22 cellular contexts compared by ENCODE assay signal in the genomic region with DNA sequence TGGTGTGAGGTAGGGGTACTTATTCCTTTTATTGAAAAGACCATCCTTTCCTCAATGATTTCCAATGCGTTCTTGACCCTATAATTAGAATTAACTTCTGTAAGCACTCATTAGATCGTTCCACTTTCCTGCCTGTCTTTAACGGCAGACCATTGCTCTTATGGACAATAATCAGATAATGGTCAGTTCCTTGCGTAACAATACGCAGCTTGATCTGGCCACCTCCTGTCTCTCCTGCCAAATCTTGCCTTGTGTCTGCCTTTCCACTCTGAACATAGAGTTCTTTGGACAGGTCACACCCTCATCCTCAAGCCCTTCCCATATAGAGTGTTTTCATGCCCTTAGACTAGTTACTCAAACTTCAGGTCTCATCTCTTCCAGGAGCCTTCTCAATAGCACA. TPM values are rescaled to one million over a fixed set of nuclear protein-coding genes. Genes with fewer than 3 reads are reported as not detected.
DNase-seq lines count a peak whose midpoint lies in the region; ATAC-seq and TF ChIP-seq lines count a peak whose summit lies in the region.
"Had no signal": no experiment of that assay in that cellular context is flagged by ENCODE, and none has a peak within 500 bp of the region (broad histone marks: within the 10 kb centered on the region; RNA-seq: fewer than 3 reads in every experiment).

No MANE protein-coding gene starts in this region.

- H3K4me3 ChIP-seq in mesenchymal stem cell (ENCODE audit: insufficient read depth in 1 of 2, low read depth in 1 of 2, low read length in 2 of 2) (no peak overlapping the region), stomach (no peak overlapping the region)
- H3K4me3 ChIP-seq: BLaER1 treated with 17β-estradiol and CSF1 and Interleukin-3, amounts not matched to agents 10 nM and 100 nM; GM12878; GM23248 had no signal

- intact Hi-C loops in stomach (cut with DNase I; ENCODE audit: low total_unique reads) = no loop called here

- H3K36me3 ChIP-seq in mesenchymal stem cell (ENCODE audit: control insufficient read depth in 1 of 2, insufficient read depth in 2 of 2, low read depth in 1 of 2, low read length in 2 of 2) (peaks cover 0 to 8% of the 10 kb centered on the region in 2 experiments), stomach (peaks cover 0 to 4% (median 0%) of the 10 kb centered on the region in 4 donors)
- H3K36me3 ChIP-seq: BE2C had no signal

- no peak overlapping the region for H2BK120ac ChIP-seq in mesenchymal stem cell (ENCODE audit: low read depth, low read length)

- H3K27me3 ChIP-seq in mesenchymal stem cell (ENCODE audit: control insufficient read depth in 1 of 2, insufficient read depth in 1 of 2, low read length in 2 of 2) = peaks cover 0 to 4% of the 10 kb centered on the region in 2 experiments
- H3K27me3 ChIP-seq in stomach = no peaks in the 10 kb centered on the region
- H3K27me3 ChIP-seq: BLaER1 treated with 17β-estradiol and CSF1 and Interleukin-3, amounts not matched to agents 10 nM and 100 nM had no signal

- peaks cover 2% of the 10 kb centered on the region for H3K27me3 Mint-ChIP-seq in activated naive CD8-positive, alpha-beta T cell treated with anti-CD3 and anti-CD28 coated beads, Interleukin-2, amount 50 U/mL, for 24 hours
- H3K27me3 Mint-ChIP-seq in activated naive CD8-positive, alpha-beta T cell treated with anti-CD3 and anti-CD28 coated beads for 36 hours = peaks cover 3% of the 10 kb centered on the region
- H3K27me3 Mint-ChIP-seq in neural crest cell (ENCODE audit: low read depth) = peaks cover 4% of the 10 kb centered on the region
- H3K27me3 Mint-ChIP-seq: CD4-positive, alpha-beta T cell had no signal

- TF ChIP-seq EP300 in stomach (IDR thresholded peaks at IDR 0.05) = no peak

- no peaks in the 10 kb centered on the region for H3K9me3 Mint-ChIP-seq in activated naive CD8-positive, alpha-beta T cell treated with anti-CD3 and anti-CD28 coated beads, Interleukin-2, amount 50 U/mL, for 24 hours
- H3K9me3 Mint-ChIP-seq in activated naive CD8-positive, alpha-beta T cell treated with anti-CD3 and anti-CD28 coated beads for 36 hours = peaks cover 3% of the 10 kb centered on the region
- H3K9me3 Mint-ChIP-seq in neural crest cell = peaks cover 5% of the 10 kb centered on the region
- H3K9me3 Mint-ChIP-seq: CD14-positive monocyte had no signal

- H3K36me3 Mint-ChIP-seq in activated naive CD8-positive, alpha-beta T cell treated with anti-CD3 and anti-CD28 coated beads, Interleukin-2, amount 50 U/mL, for 24 hours (ENCODE audit: low read depth) = no peaks in the 10 kb centered on the region
- H3K36me3 Mint-ChIP-seq in activated naive CD8-positive, alpha-beta T cell treated with anti-CD3 and anti-CD28 coated beads for 36 hours = peaks cover 3% of the 10 kb centered on the region
- no peaks in the 10 kb centered on the region for H3K36me3 Mint-ChIP-seq in neural crest cell (ENCODE audit: low read depth)

- no peak overlapping the region for H3K9ac ChIP-seq in mesenchymal stem cell (ENCODE audit: low read length)
- H3K9ac ChIP-seq: BLaER1 treated with 17β-estradiol and CSF1 and Interleukin-3, amounts not matched to agents 10 nM and 100 nM; GM23248 had no signal

- H3K4me1 ChIP-seq in mesenchymal stem cell (ENCODE audit: control insufficient read depth, insufficient read depth, low read depth, low read length) (peaks cover 8% of the 10 kb centered on the region), stomach (peaks cover 13 to 23% (median 21%) of the 10 kb centered on the region in 4 donors)
- H3K4me1 ChIP-seq: BE2C had no signal

- H3K27ac Mint-ChIP-seq in activated naive CD8-positive, alpha-beta T cell treated with anti-CD3 and anti-CD28 coated beads, Interleukin-2, amount 50 U/mL, for 24 hours = peak overlapping the region; percentile 10
- H3K27ac Mint-ChIP-seq in activated naive CD8-positive, alpha-beta T cell treated with anti-CD3 and anti-CD28 coated beads for 36 hours = no peak overlapping the region
- no peak overlapping the region for H3K27ac Mint-ChIP-seq in neural crest cell (ENCODE audit: unreplicated experiment)
- H3K27ac Mint-ChIP-seq: CD4-positive, alpha-beta T cell had no signal

- H3K14ac ChIP-seq in mesenchymal stem cell (ENCODE audit: low read length in 2 of 2) = no peak overlapping the region

- H3K23ac ChIP-seq in mesenchymal stem cell (ENCODE audit: low read length in 2 of 2) = no peak overlapping the region

- no peak overlapping the region for H3K4me3 Mint-ChIP-seq in activated naive CD8-positive, alpha-beta T cell treated with anti-CD3 and anti-CD28 coated beads, Interleukin-2, amount 50 U/mL, for 24 hours
- no peak overlapping the region for H3K4me3 Mint-ChIP-seq in activated naive CD8-positive, alpha-beta T cell treated with anti-CD3 and anti-CD28 coated beads for 36 hours
- peak overlapping the region; percentile 71 for H3K4me3 Mint-ChIP-seq in neural crest cell
- H3K4me3 Mint-ChIP-seq: CD14-positive monocyte; CD4-positive, alpha-beta T cell had no signal

- TF ChIP-seq CTCF in neural crest cell (conservative IDR thresholded peaks at IDR 0.05) = no peak
- no peak for TF ChIP-seq CTCF in stomach (IDR thresholded peaks at IDR 0.05)

- ATAC-seq in activated naive CD8-positive, alpha-beta T cell treated with anti-CD3 and anti-CD28 coated beads, Interleukin-2, amount 50 U/mL, for 24 hours = no peak
- ATAC-seq: GM12878 had no signal

- no peak for TF ChIP-seq POLR2A in stomach (IDR thresholded peaks at IDR 0.05)

- H3K4ac ChIP-seq in mesenchymal stem cell (ENCODE audit: low read depth in 1 of 2, low read length in 2 of 2) = no peak overlapping the region

- H2BK15ac ChIP-seq in mesenchymal stem cell (ENCODE audit: low read depth, poor library complexity, severe bottlenecking) = no peak overlapping the region

- H4K91ac ChIP-seq in mesenchymal stem cell (ENCODE audit: low read length) = no peak overlapping the region

- H3K79me1 ChIP-seq in mesenchymal stem cell (replicated peaks; ENCODE audit: low read length, poor library complexity, severe bottlenecking) = peaks cover 3% of the 10 kb centered on the region

- H2BK12ac ChIP-seq in mesenchymal stem cell (ENCODE audit: low read length in 2 of 2) = no peak overlapping the region

- peak overlapping the region; percentile 43 for H2AFZ ChIP-seq in mesenchymal stem cell (ENCODE audit: low read depth, low read length)
- H2AFZ ChIP-seq: GM23248 had no signal

- H2AK5ac ChIP-seq in mesenchymal stem cell (ENCODE audit: low read length, severe bottlenecking) = no peak overlapping the region

- no peak for DNase-seq in activated naive CD8-positive, alpha-beta T cell treated with anti-CD3 and anti-CD28 coated beads, Interleukin-2, amount 50 U/mL, for 24 hours
- no peak for DNase-seq in activated naive CD8-positive, alpha-beta T cell treated with anti-CD3 and anti-CD28 coated beads for 36 hours
- DNase-seq in OCI-M1 (lab: John Stamatoyannopoulos, UW) (peak; percentile 18), mesenchymal stem cell (no peak), neural crest cell (ENCODE audit: low read depth, low spot score) (no peak), stomach (no peak), epidermal melanocyte (ENCODE audit: insufficient read length, low spot score) (no peak), NCI-H1092 treated with DMSO at 0.1 percent for 48 hours (lab: John Stamatoyannopoulos, UW) (no peak)
- DNase-seq: BE2C; CD4-positive, alpha-beta T cell; CD8-positive, alpha-beta memory T cell; DMS 273 treated with DMSO at 0.1 percent for 48 hours; DMS79; EL; GDM1; GM23248; H7; HCEC 1CT had no signal

- no peak overlapping the region for H4K8ac ChIP-seq in mesenchymal stem cell (ENCODE audit: low read length)

- H3K9me3 ChIP-seq in mesenchymal stem cell (ENCODE audit: control insufficient read depth, low read length) = no peaks in the 10 kb centered on the region
- H3K9me3 ChIP-seq in stomach = no peaks in the 10 kb centered on the region
- H3K9me3 ChIP-seq: BE2C had no signal

- H2BK5ac ChIP-seq in mesenchymal stem cell (ENCODE audit: low read depth, low read length, poor library complexity, severe bottlenecking) = no peak overlapping the region

- no peak overlapping the region for H3K4me2 ChIP-seq in mesenchymal stem cell (ENCODE audit: low read length, poor library complexity, severe bottlenecking)
- H3K4me2 ChIP-seq: BLaER1 treated with 17β-estradiol and CSF1 and Interleukin-3, amounts not matched to agents 10 nM and 100 nM had no signal

- H3K4me1 Mint-ChIP-seq in activated naive CD8-positive, alpha-beta T cell treated with anti-CD3 and anti-CD28 coated beads, Interleukin-2, amount 50 U/mL, for 24 hours = peaks cover 16% of the 10 kb centered on the region
- peaks cover 20% of the 10 kb centered on the region for H3K4me1 Mint-ChIP-seq in activated naive CD8-positive, alpha-beta T cell treated with anti-CD3 and anti-CD28 coated beads for 36 hours
- peaks cover 16% of the 10 kb centered on the region for H3K4me1 Mint-ChIP-seq in neural crest cell

- no peak overlapping the region for H3K18ac ChIP-seq in mesenchymal stem cell (ENCODE audit: low read depth in 1 of 2, low read length in 2 of 2)

- WGBS in mesenchymal stem cell = 88% methylated on average over 5 of the region's 5 CpGs
- WGBS in stomach, 5 donors = 90 to 93% (median 92%) methylated on average over 5 of the region's 5 CpGs

- no peak overlapping the region for H3K27ac ChIP-seq in mesenchymal stem cell (ENCODE audit: low read length, poor library complexity, severe bottlenecking)
- no peak overlapping the region for H3K27ac ChIP-seq in stomach
- H3K27ac ChIP-seq: 22Rv1; BLaER1 treated with 17β-estradiol and CSF1 and Interleukin-3, amounts not matched to agents 10 nM and 100 nM; GM23248 had no signal

RNA-seq across cellular contexts. Expression of a gene that starts 2.4 kb away (rescaled TPM):
- 10 to 100 TPM; 41.5 to 43.4 TPM for total RNA-seq in activated naive CD8-positive, alpha-beta T cell treated with anti-CD3 and anti-CD28 coated beads for 36 hours
- polyA plus RNA-seq in mesenchymal stem cell (2013, experiment 1 of 2) = 70.7 TPM
- polyA plus RNA-seq in mesenchymal stem cell (2013, experiment 2 of 2) = 69.6 TPM
- total RNA-seq in neural crest cell = 53.4 and 55.9 TPM in 2 replicates
- 10 to 100 TPM; 11.1 to 92.0 (median 65.8) TPM for total RNA-seq in stomach
- polyA plus RNA-seq in stomach = 10 to 100 TPM; 24.5 to 40.0 (median 32.1) TPM
